ENCODE assay signal across 17 cellular contexts in genomic region chr11:121035823-121036222, GRCh38. TPM values are rescaled to one million over a fixed set of nuclear protein-coding genes. Genes with fewer than 3 reads are reported as not detected.
A peak's percentile ranks its signal among the peaks of the same experiment; 100 is the strongest.
DNase-seq lines count a peak whose midpoint lies in the region; ATAC-seq, FAIRE-seq and TF ChIP-seq lines count a peak whose summit lies in the region.
"Had no signal": no experiment of that assay in that cellular context is flagged by ENCODE, and none has a peak within 500 bp of the region (broad histone marks: within the 10 kb centered on the region; RNA-seq: fewer than 3 reads in every experiment).

No MANE protein-coding gene starts in this region.

- no peak for TF ChIP-seq CTCF in astrocyte (IDR thresholded peaks at IDR 0.05; ENCODE audit: insufficient read depth, low read depth, low read length)
- no peak for TF ChIP-seq CTCF in vagina (IDR thresholded peaks at IDR 0.05)

- H3K79me2 ChIP-seq in astrocyte (ENCODE audit: insufficient read depth, low read length), result peaks cover 48% of the 10 kb centered on the region

- no peak overlapping the region for H3K9ac ChIP-seq in astrocyte (ENCODE audit: low read length)

- no peaks in the 10 kb centered on the region for H3K36me3 Mint-ChIP-seq in activated naive CD4-positive, alpha-beta T cell treated with anti-CD3 and anti-CD28 coated beads, Interleukin-2, amount 50 U/mL, for 72 hours
- no peaks in the 10 kb centered on the region for H3K36me3 Mint-ChIP-seq in astrocyte (ENCODE audit: low read depth, unreplicated experiment)
- peaks cover 4% of the 10 kb centered on the region for H3K36me3 Mint-ChIP-seq in stimulated activated naive CD8-positive, alpha-beta T cell treated with anti-CD3 and anti-CD28 coated beads, Interleukin-15, Interleukin-2, amounts not matched to agents 100 ng/mL and 50 ng/mL, for 24 hours (ENCODE audit: low read depth)

- FAIRE-seq in astrocyte (lab: Jason Lieb, UNC), result no peak
- FAIRE-seq: keratinocyte had no signal

- H3K27me3 ChIP-seq in astrocyte (ENCODE audit: insufficient read depth, low read length) (no peaks in the 10 kb centered on the region), vagina (no peaks in the 10 kb centered on the region)

- H4K20me1 ChIP-seq in astrocyte (ENCODE audit: insufficient read depth, low read length), result peaks cover 54% of the 10 kb centered on the region

- no peak overlapping the region for H2AFZ ChIP-seq in astrocyte (ENCODE audit: low read depth, low read length)

- no peaks in the 10 kb centered on the region for H3K4me1 ChIP-seq in astrocyte (ENCODE audit: insufficient read depth, low read length)
- H3K4me1 ChIP-seq in vagina, result no peaks in the 10 kb centered on the region

- H3K4me1 Mint-ChIP-seq in astrocyte (ENCODE audit: low read depth, unreplicated experiment), result peaks cover 19% of the 10 kb centered on the region
- peaks cover 17% of the 10 kb centered on the region for H3K4me1 Mint-ChIP-seq in stimulated activated naive CD8-positive, alpha-beta T cell treated with anti-CD3 and anti-CD28 coated beads, Interleukin-15, Interleukin-2, amounts not matched to agents 100 ng/mL and 50 ng/mL, for 24 hours (ENCODE audit: low read depth)

- no peak overlapping the region for H3K4me2 ChIP-seq in astrocyte (ENCODE audit: low read length)

- no peak for DNase-seq in activated naive CD4-positive, alpha-beta T cell treated with anti-CD3 and anti-CD28 coated beads, Interleukin-2, amount 50 U/mL, for 72 hours (ENCODE audit: low spot score in 2 of 2)
- DNase-seq in activated naive CD4-positive, alpha-beta T cell treated with anti-CD3 and anti-CD28 coated beads, Interleukin-2, amount 50 U/mL, for 16 hours, result no peak
- DNase-seq in astrocyte (ENCODE audit: low read depth), result peak; percentile 52
- DNase-seq in vagina (ENCODE audit: extremely low spot score in 2 of 2), result no peak
- DNase-seq in medulla oblongata (ENCODE audit: extremely low spot score), result no peak
- DNase-seq in NCI-H2171 (lab: John Stamatoyannopoulos, UW), result no peak
- DNase-seq: activated CD4-positive, alpha-beta T cell treated with anti-CD3 and anti-CD28 coated beads for 48 hours; activated gamma-delta T cell; Calu3; central memory CD4-positive, alpha-beta T cell; KBM-7; NCI-H146; NCI-H446 treated with DMSO at 0.1 percent for 48 hours; posterior cingulate gyrus had no signal

- peak; percentile 41 to 75 for ATAC-seq in activated naive CD4-positive, alpha-beta T cell treated with anti-CD3 and anti-CD28 coated beads, Interleukin-2, amount 50 U/mL, for 72 hours
- ATAC-seq in HG03442 (IDR thresholded peaks at IDR 0.05; ENCODE audit: unreplicated experiment), result peak; percentile 60

- no peaks in the 10 kb centered on the region for H3K27me3 Mint-ChIP-seq in astrocyte (ENCODE audit: low read depth, unreplicated experiment)
- H3K27me3 Mint-ChIP-seq in stimulated activated naive CD8-positive, alpha-beta T cell treated with anti-CD3 and anti-CD28 coated beads, Interleukin-15, Interleukin-2, amounts not matched to agents 100 ng/mL and 50 ng/mL, for 24 hours, result no peaks in the 10 kb centered on the region

- H3K9me3 ChIP-seq in astrocyte (ENCODE audit: insufficient read depth, low read depth, low read length) (no peaks in the 10 kb centered on the region), vagina (no peaks in the 10 kb centered on the region)

- H3K27ac Mint-ChIP-seq in activated naive CD4-positive, alpha-beta T cell treated with anti-CD3 and anti-CD28 coated beads, Interleukin-2, amount 50 U/mL, for 72 hours, result peak overlapping the region in 1 of 2 donors; percentile 45
- H3K27ac Mint-ChIP-seq in astrocyte (ENCODE audit: unreplicated experiment), result peak overlapping the region; percentile 60
- peak overlapping the region; percentile 81 for H3K27ac Mint-ChIP-seq in stimulated activated naive CD8-positive, alpha-beta T cell treated with anti-CD3 and anti-CD28 coated beads, Interleukin-15, Interleukin-2, amounts not matched to agents 100 ng/mL and 50 ng/mL, for 24 hours

- intact Hi-C loops in vagina (cut with DNase I), result no loop called here

- H3K36me3 ChIP-seq in astrocyte (ENCODE audit: insufficient read depth, low read length) (no peaks in the 10 kb centered on the region), vagina (no peaks in the 10 kb centered on the region)

- no peak overlapping the region for H3K27ac ChIP-seq in astrocyte (ENCODE audit: low read depth, low read length)
- no peak overlapping the region for H3K27ac ChIP-seq in vagina

- peak overlapping the region; percentile 34 for H3K4me3 Mint-ChIP-seq in astrocyte (ENCODE audit: unreplicated experiment)
- H3K4me3 Mint-ChIP-seq in stimulated activated naive CD8-positive, alpha-beta T cell treated with anti-CD3 and anti-CD28 coated beads, Interleukin-15, Interleukin-2, amounts not matched to agents 100 ng/mL and 50 ng/mL, for 24 hours, result no peak overlapping the region

- no peaks in the 10 kb centered on the region for H3K9me3 Mint-ChIP-seq in activated naive CD4-positive, alpha-beta T cell treated with anti-CD3 and anti-CD28 coated beads, Interleukin-2, amount 50 U/mL, for 72 hours
- no peaks in the 10 kb centered on the region for H3K9me3 Mint-ChIP-seq in astrocyte (ENCODE audit: unreplicated experiment)
- no peaks in the 10 kb centered on the region for H3K9me3 Mint-ChIP-seq in stimulated activated naive CD8-positive, alpha-beta T cell treated with anti-CD3 and anti-CD28 coated beads, Interleukin-15, Interleukin-2, amounts not matched to agents 100 ng/mL and 50 ng/mL, for 24 hours

- no peak for TF ChIP-seq POLR2A in vagina (IDR thresholded peaks at IDR 0.05)

- no peak overlapping the region for H3K4me3 ChIP-seq in astrocyte (ENCODE audit: insufficient read depth, low read depth, low read length)
- no peak overlapping the region for H3K4me3 ChIP-seq in vagina

RNA-seq across cellular contexts. Expression of gene TBCEL, which starts 11.9 kb away (rescaled TPM):
- total RNA-seq in activated naive CD4-positive, alpha-beta T cell treated with anti-CD3 and anti-CD28 coated beads, Interleukin-2, amount 50 U/mL, for 72 hours, result 1 to 10 TPM; 6.9 to 9.4 TPM
- total RNA-seq in astrocyte (25.9 and 30.1 TPM in 2 replicates), vagina (19.2 TPM)
